ENCODE assay signal across 20 cellular contexts in genomic region chr3:61134532-61134931, GRCh38.
"Had no signal": no experiment of that assay in that cellular context is flagged by ENCODE, and none has a peak within 500 bp of the region (broad histone marks: within the 10 kb centered on the region; RNA-seq: fewer than 3 reads in every experiment).

No MANE protein-coding gene starts in this region.

- ATAC-seq: activated CD4-positive, CD25-positive, alpha-beta regulatory T cell treated with anti-CD3 and anti-CD28 coated beads, Interleukin-2, amount 50 U/mL, for 24 hours; activated CD8-positive, alpha-beta T cell treated with anti-CD3 and anti-CD28 coated beads for 36 hours; activated naive CD8-positive, alpha-beta T cell treated with anti-CD3 and anti-CD28 coated beads, Interleukin-2, amount 50 U/mL, for 24 hours; activated T-cell treated with anti-CD3 and anti-CD28 coated beads, Interleukin-2, amount 50 U/mL, for 72 hours; body of pancreas had no signal

- DNase-seq: activated CD4-positive, alpha-beta T cell treated with anti-CD3 and anti-CD28 coated beads for 4 hours; activated CD8-positive, alpha-beta memory T cell treated with anti-CD3 and anti-CD28 coated beads, Interleukin-2, amount 50 U/mL, for 4 hours; activated CD8-positive, alpha-beta T cell treated with anti-CD3 and anti-CD28 coated beads for 36 hours; activated naive CD4-positive, alpha-beta T cell; activated naive CD8-positive, alpha-beta T cell treated with anti-CD3 and anti-CD28 coated beads, Interleukin-2, amount 50 U/mL, for 24 hours; activated T-cell treated with anti-CD3 and anti-CD28 coated beads, Interleukin-2, amount 50 U/mL, for 72 hours; amniotic stem cell; body of pancreas; MM.1S; NCI-H1092 treated with DMSO at 0.1 percent for 48 hours; NCI-H1417 treated with DMSO at 0.1 percent for 48 hours; NCI-H1694 treated with DMSO at 0.1 percent for 48 hours; NCI-H2081; NCI-H510A treated with DMSO at 0.1 percent for 48 hours; NCI-H69; NK-92 treated with Interleukin-12 subunit alpha and Interleukin-12 subunit beta, amount 100 ng/mL, for 24 hours; PC-9; SJCRH30; SK-N-SH had no signal
